In genomic region chr7:44012081-44012480, GRCh38 we compare ENCODE assay signal across 4 cellular contexts. TPM values are rescaled to one million over a fixed set of nuclear protein-coding genes. Genes with fewer than 3 reads are reported as not detected.
"Had no signal": no experiment of that assay in that cellular context is flagged by ENCODE, and none has a peak within 500 bp of the region (broad histone marks: within the 10 kb centered on the region; RNA-seq: fewer than 3 reads in every experiment).

No MANE protein-coding gene starts in this region.

RNA-seq across cellular contexts. Expression of gene SPDYE1, which starts 14.4 kb away (rescaled TPM):
- total RNA-seq: LHCN-M2, M059J, MCF 10A, NCI-H460 had no signal

RNA-seq across cellular contexts. Expression of gene PGAM2, which starts 53.3 kb away (rescaled TPM):
- total RNA-seq: LHCN-M2, MCF 10A, NCI-H460 had no signal
